In the genomic region with DNA sequence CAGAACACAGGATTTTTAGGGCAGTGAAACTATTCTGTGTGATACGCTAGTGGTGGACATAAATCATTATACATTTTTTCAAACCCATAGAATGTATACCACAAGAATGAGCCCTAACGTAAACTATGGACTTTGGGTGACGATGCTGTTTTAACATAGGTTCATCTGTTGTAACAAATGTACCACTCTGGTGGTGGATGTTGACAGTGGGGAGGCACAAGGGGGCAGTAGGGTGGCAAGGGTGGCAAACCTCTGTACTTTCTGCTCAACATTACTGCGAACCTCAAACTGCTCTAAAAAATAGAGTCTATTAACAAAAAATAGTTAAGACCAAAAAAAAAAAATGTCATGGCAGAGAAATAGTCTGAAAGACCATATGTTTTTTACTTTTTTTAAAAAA, we compare ENCODE assay signal across 9 cellular contexts.
DNase-seq lines count a peak whose midpoint lies in the region; ATAC-seq lines count a peak whose summit lies in the region.
"Had no signal": no experiment of that assay in that cellular context is flagged by ENCODE, and none has a peak within 500 bp of the region (broad histone marks: within the 10 kb centered on the region; RNA-seq: fewer than 3 reads in every experiment).

No MANE protein-coding gene starts in this region.

- no peak for ATAC-seq in HG03280 (IDR thresholded peaks at IDR 0.05; ENCODE audit: unreplicated experiment)
- ATAC-seq in HG03175 (IDR thresholded peaks at IDR 0.05; ENCODE audit: unreplicated experiment), result no peak

- peak; percentile 19 for DNase-seq in DMS 273 (lab: John Stamatoyannopoulos, UW; ENCODE audit: unreplicated experiment)
- DNase-seq in DMS 273 treated with DMSO at 0.1 percent for 48 hours (lab: John Stamatoyannopoulos, UW), result no peak
- DNase-seq in activated CD4-positive, alpha-beta T cell treated with anti-CD3 and anti-CD28 coated beads for 1 hour, result peak; percentile 22
- DNase-seq in fibroblast of peridontal ligament (ENCODE audit: extremely low read depth), result peak; percentile 27
- DNase-seq in stimulated activated CD8-positive, alpha-beta memory T cell treated with anti-CD3 and anti-CD28 coated beads, Interleukin-7, amount 100 ng/mL, for 1 hour (ENCODE audit: low read depth in 2 of 2), result peak; percentile 17 to 18
- no peak for DNase-seq in SHP77 (lab: John Stamatoyannopoulos, UW)
- DNase-seq: SHP77 treated with DMSO at 0.1 percent for 48 hours had no signal

Comparison
In these comparisons a context has a peak if more than half of its experiments do, and no peak if none do; other contexts are left out.
1. DNase-seq: peak in DMS 273 (single experiment), activated CD4-positive, alpha-beta T cell treated with anti-CD3 and anti-CD28 coated beads for 1 hour (single experiment), fibroblast of peridontal ligament (single experiment) and stimulated activated CD8-positive, alpha-beta memory T cell treated with anti-CD3 and anti-CD28 coated beads, Interleukin-7, amount 100 ng/mL, for 1 hour (2 of 2); none in DMS 273 treated with DMSO at 0.1 percent for 48 hours (single experiment) and SHP77 (0 of 2).